Comparison of ENCODE assay signal across 11 cellular contexts in the genomic region with DNA sequence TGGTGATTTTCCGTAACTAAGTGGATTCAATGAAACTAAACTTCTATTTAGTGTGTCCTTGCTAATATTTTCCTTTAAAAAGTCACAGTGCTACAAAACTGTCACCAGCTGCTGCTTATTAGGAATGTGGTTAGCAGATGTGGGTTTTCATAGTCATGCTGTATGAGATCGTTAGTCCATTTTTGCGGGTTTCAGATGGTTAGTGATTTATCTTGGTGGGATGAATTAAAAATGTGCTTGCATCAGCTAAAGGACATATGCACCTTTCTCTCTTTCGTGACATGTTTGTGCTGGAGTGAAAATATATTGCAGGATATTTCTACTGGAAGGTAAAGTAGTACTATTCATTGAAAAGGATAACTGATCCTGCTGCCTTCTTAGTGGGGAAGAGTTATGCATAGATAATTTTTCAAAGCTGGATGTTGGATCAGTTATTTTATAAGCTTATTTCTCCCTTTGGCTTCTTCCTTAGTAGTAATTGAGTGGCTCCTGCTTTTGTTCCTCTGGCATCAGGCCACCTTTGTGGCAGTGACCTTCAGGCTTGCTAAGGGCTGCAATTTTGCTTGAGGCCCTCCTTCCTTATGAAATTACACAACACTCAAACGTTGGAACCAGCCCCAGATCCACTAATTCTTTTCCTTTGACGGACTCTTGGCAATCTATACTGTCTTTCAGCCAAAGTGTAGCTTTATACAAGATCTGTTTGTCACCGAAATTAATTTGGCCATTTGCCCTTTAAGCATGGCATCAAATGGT. TPM values are rescaled to one million over a fixed set of nuclear protein-coding genes. Genes with fewer than 3 reads are reported as not detected.
A peak's percentile ranks its signal among the peaks of the same experiment; 100 is the strongest.
DNase-seq lines count a peak whose midpoint lies in the region; ATAC-seq, FAIRE-seq and TF ChIP-seq lines count a peak whose summit lies in the region.
"Had no signal": no experiment of that assay in that cellular context is flagged by ENCODE, and none has a peak within 500 bp of the region (broad histone marks: within the 10 kb centered on the region; RNA-seq: fewer than 3 reads in every experiment).

No MANE protein-coding gene starts in this region.

- H3K14ac ChIP-seq in trophoblast cell (ENCODE audit: low read length) = no peak overlapping the region

- no peak overlapping the region for H4K8ac ChIP-seq in trophoblast cell (ENCODE audit: low read depth, low read length)

- no peak overlapping the region for H2BK12ac ChIP-seq in trophoblast cell (ENCODE audit: low read length)

- H3K9ac ChIP-seq in trophoblast cell (ENCODE audit: low read length) = no peak overlapping the region

- H2AFZ ChIP-seq in osteoblast (ENCODE audit: low read length) (no peak overlapping the region), trophoblast cell (ENCODE audit: insufficient read depth, low read length, poor library complexity) (no peak overlapping the region)

- intact Hi-C loops in activated CD4-positive, alpha-beta memory T cell treated with anti-CD3 and anti-CD28 coated beads for 36 hours (cut with micrococcal nuclease) = no loop called here

- H2BK5ac ChIP-seq in trophoblast cell (ENCODE audit: low read depth, low read length, poor library complexity) = no peak overlapping the region

- no peak overlapping the region for H3K23ac ChIP-seq in trophoblast cell (ENCODE audit: low read length)

- DNase-seq in NCI-H446 (lab: John Stamatoyannopoulos, UW) = peak; percentile 65 to 85
- peak; percentile 51 for DNase-seq in epithelial cell of esophagus (ENCODE audit: low read depth)
- DNase-seq in osteoblast (ENCODE audit: insufficient read length, low spot score, missing footprints) = peak; percentile 68
- no peak for DNase-seq in trophoblast cell
- no peak for DNase-seq in urothelium cell line (ENCODE audit: low spot score)
- DNase-seq in activated CD4-positive, alpha-beta memory T cell treated with anti-CD3 and anti-CD28 coated beads for 36 hours = no peak
- DNase-seq: activated B cell treated with CpG ODN at 0.5 μM for 24 hours had no signal

- no peak overlapping the region for H3K18ac ChIP-seq in trophoblast cell (ENCODE audit: low read length)

- ATAC-seq in GM19463 (IDR thresholded peaks at IDR 0.05; ENCODE audit: unreplicated experiment) = no peak

- H4K12ac ChIP-seq in trophoblast cell (ENCODE audit: low read depth, low read length) = no peak overlapping the region

- POLR2A ChIA-PET in activated CD4-positive, alpha-beta memory T cell treated with anti-CD3 and anti-CD28 coated beads for 36 hours (lab: Charles Lee) = interaction anchor here (0.7 kb wide), 1 partner anchor 11 kb away, joined by 3 read pairs; no protein-coding TSS in a partner anchor

- no peaks in the 10 kb centered on the region for H3K9me3 ChIP-seq in osteoblast (ENCODE audit: low read depth, low read length)
- no peaks in the 10 kb centered on the region for H3K9me3 ChIP-seq in trophoblast cell (ENCODE audit: insufficient read depth, low read depth, low read length)

- H3K79me2 ChIP-seq in osteoblast (ENCODE audit: insufficient read depth, low read length) (no peaks in the 10 kb centered on the region), trophoblast cell (ENCODE audit: control insufficient read depth, insufficient read depth, low read length, poor library complexity) (no peaks in the 10 kb centered on the region)

- H3K4me1 Mint-ChIP-seq in activated CD4-positive, alpha-beta memory T cell treated with anti-CD3 and anti-CD28 coated beads for 36 hours (ENCODE audit: low read depth) = peaks cover 14% of the 10 kb centered on the region
- H3K4me1 Mint-ChIP-seq: activated B cell treated with CpG ODN at 0.5 μM for 24 hours, memory B cell had no signal

- H3K36me3 ChIP-seq in osteoblast (ENCODE audit: insufficient read depth, low read length) = no peaks in the 10 kb centered on the region
- H3K36me3 ChIP-seq in trophoblast cell (ENCODE audit: control insufficient read depth in 1 of 2, insufficient read depth in 2 of 2, low read length in 2 of 2) = no peaks in the 10 kb centered on the region

- H4K91ac ChIP-seq in trophoblast cell (ENCODE audit: low read depth, low read length) = no peak overlapping the region

- H3K27ac ChIP-seq in C4-2B = peak overlapping the region; percentile 84
- peak overlapping the region; percentile 60 for H3K27ac ChIP-seq in osteoblast (ENCODE audit: low read depth, low read length)
- no peak overlapping the region for H3K27ac ChIP-seq in trophoblast cell (ENCODE audit: low read depth, low read length)

- H3K4me1 ChIP-seq in osteoblast (ENCODE audit: insufficient read depth, low read length) (peaks cover 37% of the 10 kb centered on the region), trophoblast cell (ENCODE audit: control insufficient read depth in 1 of 2, insufficient read depth in 2 of 2, low read length in 2 of 2) (peaks cover 0 to 3% of the 10 kb centered on the region in 2 experiments)

- CTCF ChIA-PET in activated CD4-positive, alpha-beta memory T cell treated with anti-CD3 and anti-CD28 coated beads for 36 hours (lab: Charles Lee) = no interaction called here

- no peak overlapping the region for H3K27ac Mint-ChIP-seq in activated CD4-positive, alpha-beta memory T cell treated with anti-CD3 and anti-CD28 coated beads for 36 hours
- H3K27ac Mint-ChIP-seq: activated B cell treated with CpG ODN at 0.5 μM for 24 hours, memory B cell had no signal

- no peak overlapping the region for H3K4me3 Mint-ChIP-seq in activated CD4-positive, alpha-beta memory T cell treated with anti-CD3 and anti-CD28 coated beads for 36 hours
- H3K4me3 Mint-ChIP-seq: activated B cell treated with CpG ODN at 0.5 μM for 24 hours, memory B cell had no signal

- H3K4me2 ChIP-seq in osteoblast (ENCODE audit: insufficient read depth, low read length) (peak overlapping the region; percentile 39), trophoblast cell (ENCODE audit: low read length) (no peak overlapping the region)

- H3K79me1 ChIP-seq in trophoblast cell (ENCODE audit: low read length) = no peaks in the 10 kb centered on the region

- H3K4me3 ChIP-seq in epithelial cell of esophagus (ENCODE audit: low read length) = no peak overlapping the region
- H3K4me3 ChIP-seq in osteoblast (ENCODE audit: insufficient read depth, low read length) = no peak overlapping the region
- H3K4me3 ChIP-seq in trophoblast cell (ENCODE audit: low read depth, low read length) = no peak overlapping the region

- FAIRE-seq in urothelium cell line (lab: Jason Lieb, UNC) = no peak
- FAIRE-seq: GM18507 had no signal

- no peak overlapping the region for H3K4ac ChIP-seq in trophoblast cell (ENCODE audit: low read depth, low read length)

- no peaks in the 10 kb centered on the region for H3K9me3 Mint-ChIP-seq in activated CD4-positive, alpha-beta memory T cell treated with anti-CD3 and anti-CD28 coated beads for 36 hours
- H3K9me3 Mint-ChIP-seq: activated B cell treated with CpG ODN at 0.5 μM for 24 hours, memory B cell had no signal

- no peak overlapping the region for H2AK5ac ChIP-seq in trophoblast cell (ENCODE audit: low read length)

- TF ChIP-seq CTCF in C4-2B (conservative IDR thresholded peaks at IDR 0.05) (no peak), epithelial cell of esophagus (IDR thresholded peaks at IDR 0.05; ENCODE audit: insufficient read depth, low read depth, low read length, missing control alignments) (no peak), osteoblast (IDR thresholded peaks at IDR 0.05; ENCODE audit: extremely low read depth, low read depth, low read length) (no peak)

- H3K27me3 Mint-ChIP-seq in activated CD4-positive, alpha-beta memory T cell treated with anti-CD3 and anti-CD28 coated beads for 36 hours = no peaks in the 10 kb centered on the region
- H3K27me3 Mint-ChIP-seq: activated B cell treated with CpG ODN at 0.5 μM for 24 hours, memory B cell had no signal

- H3K36me3 Mint-ChIP-seq in activated CD4-positive, alpha-beta memory T cell treated with anti-CD3 and anti-CD28 coated beads for 36 hours = peaks cover 5% of the 10 kb centered on the region
- H3K36me3 Mint-ChIP-seq: memory B cell had no signal

- H4K20me1 ChIP-seq in osteoblast (ENCODE audit: insufficient read depth, low read length) = no peaks in the 10 kb centered on the region

- H2BK120ac ChIP-seq in trophoblast cell (ENCODE audit: insufficient read depth, low read length, poor library complexity) = no peak overlapping the region

- no CpG with 5 or more reads among the region's 7 CpGs for WGBS in trophoblast cell (ENCODE audit: extremely low coverage, insufficient coverage, insufficient read length)

- H3K27me3 ChIP-seq in osteoblast (ENCODE audit: insufficient read depth, low read length) (no peaks in the 10 kb centered on the region), trophoblast cell (ENCODE audit: insufficient read depth, low read length) (no peaks in the 10 kb centered on the region)

RNA-seq across cellular contexts. Expression of gene SNTB2, which starts 7.5 kb away (rescaled TPM):
- total RNA-seq in osteoblast = 35.5 and 38.6 TPM in 2 replicates
- polyA plus RNA-seq in trophoblast cell (2013) = 5.3 TPM in 2 replicates
- total RNA-seq in activated CD4-positive, alpha-beta memory T cell treated with anti-CD3 and anti-CD28 coated beads for 36 hours = 10 to 100 TPM; 19.8 to 20.1 TPM

RNA-seq across cellular contexts. Expression of gene UTP4, which starts 47.0 kb away (rescaled TPM):
- 17.4 and 18.0 TPM in 2 replicates for total RNA-seq in osteoblast
- 30.0 and 32.5 TPM in 2 replicates for polyA plus RNA-seq in trophoblast cell (2013)
- total RNA-seq in activated CD4-positive, alpha-beta memory T cell treated with anti-CD3 and anti-CD28 coated beads for 36 hours = 100 to 1,000 TPM; 104 to 106 TPM

RNA-seq across cellular contexts. Expression of gene CHTF8, which starts 47.0 kb away (rescaled TPM):
- total RNA-seq in osteoblast = 48.0 and 52.1 TPM in 2 replicates
- 99.6 and 102 TPM in 2 replicates for polyA plus RNA-seq in trophoblast cell (2013)
- 100 to 1,000 TPM; 120 to 132 TPM for total RNA-seq in activated CD4-positive, alpha-beta memory T cell treated with anti-CD3 and anti-CD28 coated beads for 36 hours

Comparison
In these comparisons a context has a peak if more than half of its experiments do, and no peak if none do; other contexts are left out.
1. DNase-seq: peak in NCI-H446 (2 of 2), epithelial cell of esophagus (single experiment) and osteoblast (single experiment); none in trophoblast cell (0 of 2), urothelium cell line (single experiment) and activated CD4-positive, alpha-beta memory T cell treated with anti-CD3 and anti-CD28 coated beads for 36 hours (single experiment).